Comparison of ENCODE assay signal across 28 cellular contexts in the genomic region with DNA sequence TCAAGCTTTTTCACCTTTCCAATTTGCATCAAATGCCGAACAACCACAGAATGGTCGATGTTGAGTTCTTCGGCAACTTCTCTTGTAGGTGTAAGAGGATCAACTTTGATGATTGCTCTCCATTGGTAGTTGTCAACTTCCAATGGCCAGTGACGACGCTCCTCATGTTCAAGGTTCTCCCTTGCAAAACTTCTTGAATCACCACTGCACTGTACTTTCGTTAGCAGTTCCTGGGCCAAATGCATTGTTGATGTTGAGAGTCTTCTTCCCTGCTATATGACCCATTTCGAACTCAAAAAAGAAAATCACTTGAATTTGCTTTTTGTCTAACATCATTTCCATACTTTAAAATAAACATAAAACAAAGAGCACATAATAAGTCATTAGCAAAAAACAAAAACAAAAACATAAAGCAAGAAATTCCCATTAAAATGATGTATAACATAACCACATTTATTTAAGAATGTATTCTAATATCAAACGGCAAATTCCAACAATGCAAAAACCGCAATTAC.
"Had no signal": no experiment of that assay in that cellular context is flagged by ENCODE, and none has a peak within 500 bp of the region (broad histone marks: within the 10 kb centered on the region; RNA-seq: fewer than 3 reads in every experiment).

No MANE protein-coding gene starts in this region.

- H2AFZ ChIP-seq: hepatocyte had no signal

- H3K27me3 ChIP-seq: colonic mucosa, dorsolateral prefrontal cortex, esophagus muscularis mucosa, esophagus squamous epithelium, gastrocnemius medialis, gastroesophageal sphincter, heart left ventricle, heart right ventricle, hepatocyte had no signal

- H3K27ac ChIP-seq: colonic mucosa, coronary artery, dorsolateral prefrontal cortex, epithelial cell of prostate, esophagus muscularis mucosa, esophagus squamous epithelium, gastrocnemius medialis, gastroesophageal sphincter, heart left ventricle, heart right ventricle, hepatocyte had no signal

- H3K4me3 ChIP-seq: colonic mucosa, coronary artery, dorsolateral prefrontal cortex, esophagus muscularis mucosa, esophagus squamous epithelium, gastrocnemius medialis, gastroesophageal sphincter, heart left ventricle, heart right ventricle, hepatocyte had no signal

- DNase-seq: colonic mucosa; cortex of kidney; dermis blood vessel endothelial cell; dorsolateral prefrontal cortex; effector CD4-positive, alpha-beta T cell; effector CD8-positive, alpha-beta T cell; effector memory CD4-positive, alpha-beta T cell; effector memory CD8-positive, alpha-beta T cell; endodermal cell; erythroblast; esophagus squamous epithelium; foreskin fibroblast; foreskin melanocyte; gastrocnemius medialis; glutamatergic neuron; head of caudate nucleus; heart left ventricle; heart right ventricle; hippocampal formation had no signal

- ATAC-seq: effector memory CD8-positive, alpha-beta T cell; esophagus mucosa; gastrocnemius medialis; gastroesophageal sphincter; heart left ventricle; heart right ventricle had no signal

- FAIRE-seq: colon, endometrium, endothelial cell of umbilical vein had no signal

- H3K4me2 ChIP-seq: hepatocyte had no signal

- H3K9me3 ChIP-seq: colonic mucosa, esophagus muscularis mucosa, esophagus squamous epithelium, gastrocnemius medialis, gastroesophageal sphincter, heart left ventricle, heart right ventricle had no signal

- H3K36me3 ChIP-seq: colonic mucosa, esophagus muscularis mucosa, esophagus squamous epithelium, gastrocnemius medialis, gastroesophageal sphincter, heart left ventricle, heart right ventricle had no signal

- H3K4me1 ChIP-seq: colonic mucosa, esophagus muscularis mucosa, esophagus squamous epithelium, gastrocnemius medialis, gastroesophageal sphincter, heart left ventricle, heart right ventricle had no signal

- H3K79me2 ChIP-seq: hepatocyte had no signal
